ENCODE assay signal across 13 cellular contexts in the genomic region with DNA sequence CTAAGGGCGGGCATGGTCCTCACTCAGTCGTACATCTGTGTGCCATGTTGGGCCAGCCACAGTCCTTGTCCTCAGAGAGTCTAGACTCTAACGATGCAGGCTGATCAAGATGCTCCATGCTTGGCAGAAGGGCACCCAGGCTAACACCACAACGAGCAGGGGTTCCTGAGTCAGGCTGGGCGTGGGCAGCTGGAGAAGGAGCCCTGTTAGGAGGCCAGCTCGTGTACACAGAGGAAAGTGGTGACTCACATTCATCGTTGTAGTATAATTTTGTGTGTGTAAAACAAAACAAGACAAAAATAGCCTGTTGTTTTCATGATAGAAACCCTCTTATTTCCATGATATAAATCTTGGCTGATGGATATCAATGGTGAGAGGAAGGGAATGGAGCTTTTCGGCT.
A peak's percentile ranks its signal among the peaks of the same experiment; 100 is the strongest.
DNase-seq lines count a peak whose midpoint lies in the region; ATAC-seq and TF ChIP-seq lines count a peak whose summit lies in the region.
"Had no signal": no experiment of that assay in that cellular context is flagged by ENCODE, and none has a peak within 500 bp of the region (broad histone marks: within the 10 kb centered on the region; RNA-seq: fewer than 3 reads in every experiment).

No MANE protein-coding gene starts in this region.

- no peaks in the 10 kb centered on the region for H3K27me3 ChIP-seq in RWPE2 (ENCODE audit: insufficient read depth, poor library complexity, severe bottlenecking)

- H3K27ac ChIP-seq in RWPE2 (ENCODE audit: poor library complexity, severe bottlenecking), result no peak overlapping the region

- CTCF ChIA-PET in activated CD4-positive, alpha-beta memory T cell treated with anti-CD3 and anti-CD28 coated beads, Interleukin-2, amount 10 ng/mL, durations not matched to agents 7 days and 5 days (lab: Charles Lee), result interaction anchor here (0.6 kb wide), 1 partner anchor 1661 kb away, joined by 4 read pairs; no protein-coding TSS in a partner anchor

- peaks cover 3% of the 10 kb centered on the region for H3K36me3 Mint-ChIP-seq in activated CD4-positive, alpha-beta memory T cell treated with anti-CD3 and anti-CD28 coated beads, Interleukin-2, amount 10 ng/mL, durations not matched to agents 7 days and 5 days (ENCODE audit: low read depth)

- ATAC-seq in RWPE2 (ENCODE audit: low read depth), result peak; percentile 95
- peak; percentile 36 for ATAC-seq in esophagus mucosa
- ATAC-seq: CD8-positive, alpha-beta T cell; naive thymus-derived CD4-positive, alpha-beta T cell had no signal

- H3K4me1 ChIP-seq in RWPE2 (ENCODE audit: insufficient read depth, poor library complexity, severe bottlenecking), result no peaks in the 10 kb centered on the region

- TF ChIP-seq CTCF in RWPE2 (IDR thresholded peaks at IDR 0.05; ENCODE audit: poor library complexity, severe bottlenecking) (no peak), retinal pigment epithelial cell (conservative IDR thresholded peaks at IDR 0.05; ENCODE audit: low read depth, low read length) (no peak)

- POLR2A ChIA-PET in activated CD4-positive, alpha-beta memory T cell treated with anti-CD3 and anti-CD28 coated beads, Interleukin-2, amount 10 ng/mL, durations not matched to agents 7 days and 5 days (lab: Charles Lee), result no interaction called here

- H3K36me3 ChIP-seq in RWPE2 (ENCODE audit: low read depth), result peaks cover 17% of the 10 kb centered on the region

- DNase-seq in GM04503 (ENCODE audit: low read depth), result peak; percentile 28
- no peak for DNase-seq in RWPE2 (ENCODE audit: low spot score)
- peak; percentile 12 for DNase-seq in retinal pigment epithelial cell (ENCODE audit: low read depth)
- no peak for DNase-seq in SK-N-DZ (ENCODE audit: low spot score)
- DNase-seq in activated CD4-positive, alpha-beta memory T cell treated with anti-CD3 and anti-CD28 coated beads, Interleukin-2, amount 10 ng/mL, durations not matched to agents 7 days and 5 days, result no peak
- no peak for DNase-seq in AML-193 (lab: John Stamatoyannopoulos, UW)
- DNase-seq in stimulated activated CD8-positive, alpha-beta memory T cell treated with anti-CD3 and anti-CD28 coated beads, Interleukin-4, amount 100 ng/mL, for 48 hours, result no peak
- DNase-seq: activated B cell treated with CpG ODN at 0.5 μM for 24 hours; CD8-positive, alpha-beta T cell; naive thymus-derived CD4-positive, alpha-beta T cell; retina; substantia nigra had no signal

- no peaks in the 10 kb centered on the region for H3K27me3 Mint-ChIP-seq in activated CD4-positive, alpha-beta memory T cell treated with anti-CD3 and anti-CD28 coated beads, Interleukin-2, amount 10 ng/mL, durations not matched to agents 7 days and 5 days
- H3K27me3 Mint-ChIP-seq: activated B cell treated with CpG ODN at 0.5 μM for 24 hours; naive thymus-derived CD4-positive, alpha-beta T cell had no signal

- H3K4me1 Mint-ChIP-seq in activated CD4-positive, alpha-beta memory T cell treated with anti-CD3 and anti-CD28 coated beads, Interleukin-2, amount 10 ng/mL, durations not matched to agents 7 days and 5 days, result no peaks in the 10 kb centered on the region
- H3K4me1 Mint-ChIP-seq: naive thymus-derived CD4-positive, alpha-beta T cell had no signal

- H3K27ac Mint-ChIP-seq in activated CD4-positive, alpha-beta memory T cell treated with anti-CD3 and anti-CD28 coated beads, Interleukin-2, amount 10 ng/mL, durations not matched to agents 7 days and 5 days, result no peak overlapping the region
- H3K27ac Mint-ChIP-seq: activated B cell treated with CpG ODN at 0.5 μM for 24 hours; CD8-positive, alpha-beta T cell had no signal

- H3K9me3 ChIP-seq in RWPE2 (ENCODE audit: severe bottlenecking), result no peaks in the 10 kb centered on the region

- no peak overlapping the region for H3K4me3 Mint-ChIP-seq in activated CD4-positive, alpha-beta memory T cell treated with anti-CD3 and anti-CD28 coated beads, Interleukin-2, amount 10 ng/mL, durations not matched to agents 7 days and 5 days
- H3K4me3 Mint-ChIP-seq: activated B cell treated with CpG ODN at 0.5 μM for 24 hours; CD8-positive, alpha-beta T cell; naive thymus-derived CD4-positive, alpha-beta T cell had no signal

- H3K4me3 ChIP-seq in RWPE2 (ENCODE audit: severe bottlenecking) (no peak overlapping the region), retinal pigment epithelial cell (ENCODE audit: low read length) (no peak overlapping the region)

- no peaks in the 10 kb centered on the region for H3K9me3 Mint-ChIP-seq in activated CD4-positive, alpha-beta memory T cell treated with anti-CD3 and anti-CD28 coated beads, Interleukin-2, amount 10 ng/mL, durations not matched to agents 7 days and 5 days
- H3K9me3 Mint-ChIP-seq: activated B cell treated with CpG ODN at 0.5 μM for 24 hours; CD8-positive, alpha-beta T cell; naive thymus-derived CD4-positive, alpha-beta T cell had no signal

Comparison
In these comparisons a context has a peak if more than half of its experiments do, and no peak if none do; other contexts are left out.
1. DNase-seq: peak in GM04503 (single experiment) and retinal pigment epithelial cell (single experiment); none in RWPE2 (single experiment), SK-N-DZ (single experiment), activated CD4-positive, alpha-beta memory T cell treated with anti-CD3 and anti-CD28 coated beads, Interleukin-2, amount 10 ng/mL, durations not matched to agents 7 days and 5 days (single experiment), AML-193 (0 of 2) and stimulated activated CD8-positive, alpha-beta memory T cell treated with anti-CD3 and anti-CD28 coated beads, Interleukin-4, amount 100 ng/mL, for 48 hours (single experiment).